8 cellular contexts compared by ENCODE assay signal in the genomic region with DNA sequence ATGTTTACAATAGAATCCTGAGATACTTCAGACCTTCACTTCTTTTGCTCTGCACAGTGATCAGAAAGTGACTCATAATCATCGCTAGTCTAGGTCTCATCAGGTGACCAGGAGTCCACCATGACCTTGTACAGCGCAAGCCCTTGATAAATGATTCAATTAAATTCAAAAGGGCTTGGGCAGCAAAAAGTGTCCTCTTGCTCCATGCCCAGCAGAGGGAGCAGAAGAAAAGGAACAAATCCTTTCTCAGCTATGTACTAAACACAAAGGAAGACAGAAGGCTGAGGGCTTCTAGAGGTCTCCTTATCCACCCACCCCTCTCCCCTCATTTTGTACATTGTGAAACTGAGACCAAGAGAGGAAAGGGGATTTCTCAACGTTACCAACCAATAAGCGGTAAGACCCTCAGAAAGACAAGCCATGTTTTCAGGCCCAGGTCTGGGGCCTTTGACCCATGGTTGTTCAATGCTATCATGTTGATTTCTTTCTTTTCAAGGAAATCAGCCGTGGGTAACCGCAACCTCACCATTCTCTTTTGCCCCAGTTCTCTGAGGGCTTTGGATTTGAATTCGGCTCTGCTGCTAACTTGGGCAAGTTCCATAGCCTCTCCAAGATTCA.
A peak's percentile ranks its signal among the peaks of the same experiment; 100 is the strongest.
DNase-seq lines count a peak whose midpoint lies in the region; ATAC-seq and TF ChIP-seq lines count a peak whose summit lies in the region.

No MANE protein-coding gene starts in this region.

- H3K9me3 ChIP-seq in OCI-LY7 (ENCODE audit: low read length) (no peaks in the 10 kb centered on the region), esophagus muscularis mucosa (no peaks in the 10 kb centered on the region), prostate gland (no peaks in the 10 kb centered on the region)

- TF ChIP-seq POLR2A in esophagus muscularis mucosa (IDR thresholded peaks at IDR 0.05; ENCODE audit: low read depth): no peak
- TF ChIP-seq POLR2A in prostate gland (IDR thresholded peaks at IDR 0.05): no peak

- no TSS peak for BruUV-seq in OCI-LY7 (replicated peaks; lab: Mats Ljungman, UMichigan)

- intact Hi-C loops in OCI-LY7 (cut with micrococcal nuclease; ENCODE audit: unreplicated experiment) (loop anchor here (5.0 kb wide), 1 partner anchor 549 kb away; no protein-coding TSS in a partner anchor), esophagus muscularis mucosa (cut with DNase I) (no loop called here), prostate gland (cut with DNase I) (no loop called here)

- H3K27me3 ChIP-seq in esophagus muscularis mucosa (no peaks in the 10 kb centered on the region), prostate gland (replicated peaks; ENCODE audit: insufficient read depth) (no peaks in the 10 kb centered on the region)

- WGBS in esophagus muscularis mucosa: 82% methylated on average over 7 of the region's 7 CpGs
- WGBS in prostate gland: 80% methylated on average over 7 of the region's 7 CpGs

- TF ChIP-seq CTCF in OCI-LY7 (conservative IDR thresholded peaks at IDR 0.05; ENCODE audit: low read length) (peak; percentile 46), esophagus muscularis mucosa (IDR thresholded peaks at IDR 0.05) (peak; percentile 40 to 57 (median 44)), prostate gland (IDR thresholded peaks at IDR 0.05) (peak in 3 of 4 experiments; percentile 23 to 59 (median 49))

- no peaks in the 10 kb centered on the region for H3K4me1 Mint-ChIP-seq in stimulated activated naive CD8-positive, alpha-beta T cell treated with anti-CD3 and anti-CD28 coated beads, Interleukin-15, amount 100 ng/mL, for 72 hours
- no peaks in the 10 kb centered on the region for H3K4me1 Mint-ChIP-seq in stimulated activated memory B cell treated with anti-CD40 and anti-IgM and Interleukin-4, amounts not matched to agents 10 μg/mL and 1 μg/mL and 100 μg/mL, for 72 hours

- no peak overlapping the region for H3K4me3 Mint-ChIP-seq in stimulated activated naive CD8-positive, alpha-beta T cell treated with anti-CD3 and anti-CD28 coated beads, Interleukin-15, amount 100 ng/mL, for 72 hours
- H3K4me3 Mint-ChIP-seq in stimulated activated memory B cell treated with anti-CD40 and anti-IgM and Interleukin-4, amounts not matched to agents 10 μg/mL and 1 μg/mL and 100 μg/mL, for 72 hours: no peak overlapping the region

- H2AFZ ChIP-seq in OCI-LY7 (ENCODE audit: low read length): no peak overlapping the region

- H3K36me3 Mint-ChIP-seq in stimulated activated memory B cell treated with anti-CD40 and anti-IgM and Interleukin-4, amounts not matched to agents 10 μg/mL and 1 μg/mL and 100 μg/mL, for 72 hours: no peaks in the 10 kb centered on the region

- no peaks in the 10 kb centered on the region for H3K79me2 ChIP-seq in OCI-LY7 (ENCODE audit: insufficient read depth, low read depth, low read length)

- no peaks in the 10 kb centered on the region for H3K4me1 ChIP-seq in OCI-LY7 (ENCODE audit: insufficient read depth, low read length, poor library complexity, severe bottlenecking)
- peaks cover 0 to 3% (median 0%) of the 10 kb centered on the region in 4 donors for H3K4me1 ChIP-seq in esophagus muscularis mucosa
- H3K4me1 ChIP-seq in prostate gland (replicated peaks): no peaks in the 10 kb centered on the region

- no peaks in the 10 kb centered on the region for H3K27me3 Mint-ChIP-seq in stimulated activated naive CD8-positive, alpha-beta T cell treated with anti-CD3 and anti-CD28 coated beads, Interleukin-15, amount 100 ng/mL, for 72 hours
- no peaks in the 10 kb centered on the region for H3K27me3 Mint-ChIP-seq in stimulated activated memory B cell treated with anti-CD40 and anti-IgM and Interleukin-4, amounts not matched to agents 10 μg/mL and 1 μg/mL and 100 μg/mL, for 72 hours

- no peaks in the 10 kb centered on the region for H3K9me2 ChIP-seq in OCI-LY7 (ENCODE audit: insufficient read depth, low read length)

- peak; percentile 37 for ATAC-seq in stimulated activated naive CD8-positive, alpha-beta T cell treated with anti-CD3 and anti-CD28 coated beads, Interleukin-15, amount 100 ng/mL, for 72 hours
- no peak for ATAC-seq in stimulated activated naive CD8-positive, alpha-beta T cell treated with anti-CD3 and anti-CD28 coated beads, Interleukin-15, Interleukin-2, amounts not matched to agents 100 U/mL and 50 U/mL, for 24 hours
- ATAC-seq in stimulated activated memory B cell treated with anti-CD40 and anti-IgM and Interleukin-4, amounts not matched to agents 10 μg/mL and 1 μg/mL and 100 μg/mL, for 72 hours: no peak

- no peaks in the 10 kb centered on the region for H3K36me3 ChIP-seq in OCI-LY7 (ENCODE audit: insufficient read depth, low read length)
- H3K36me3 ChIP-seq in esophagus muscularis mucosa: no peaks in the 10 kb centered on the region
- no peaks in the 10 kb centered on the region for H3K36me3 ChIP-seq in prostate gland

- no peak overlapping the region for H3K27ac Mint-ChIP-seq in stimulated activated naive CD8-positive, alpha-beta T cell treated with anti-CD3 and anti-CD28 coated beads, Interleukin-15, amount 100 ng/mL, for 72 hours
- no peak overlapping the region for H3K27ac Mint-ChIP-seq in stimulated activated memory B cell treated with anti-CD40 and anti-IgM and Interleukin-4, amounts not matched to agents 10 μg/mL and 1 μg/mL and 100 μg/mL, for 72 hours

- H4K20me1 ChIP-seq in OCI-LY7 (ENCODE audit: insufficient read depth, low read length): no peaks in the 10 kb centered on the region

- H3K4me3 ChIP-seq in OCI-LY7 (ENCODE audit: low read depth, low read length, poor library complexity, severe bottlenecking): no peak overlapping the region
- no peak overlapping the region for H3K4me3 ChIP-seq in esophagus muscularis mucosa
- H3K4me3 ChIP-seq in prostate gland: no peak overlapping the region

- CTCF ChIA-PET in OCI-LY7 (lab: Charles Lee; ENCODE audit: unreplicated experiment): no interaction called here

- no peak for DNase-seq in stimulated activated naive CD8-positive, alpha-beta T cell treated with anti-CD3 and anti-CD28 coated beads, Interleukin-15, amount 100 ng/mL, for 72 hours
- DNase-seq in stimulated activated naive CD8-positive, alpha-beta T cell treated with anti-CD3 and anti-CD28 coated beads, Interleukin-15, Interleukin-2, amounts not matched to agents 100 U/mL and 50 U/mL, for 24 hours: no peak
- DNase-seq in OCI-LY7 (ENCODE audit: low spot score) (peak; percentile 5), esophagus muscularis mucosa (ENCODE audit: extremely low spot score) (no peak), prostate gland (ENCODE audit: low spot score) (no peak), NCI-H146 treated with DMSO at 0.1 percent for 48 hours (lab: John Stamatoyannopoulos, UW; ENCODE audit: unreplicated experiment) (no peak), NK-92 (lab: John Stamatoyannopoulos, UW; ENCODE audit: unreplicated experiment) (no peak)

- no peak for TF ChIP-seq EP300 in esophagus muscularis mucosa (IDR thresholded peaks at IDR 0.05)

- H3K27ac ChIP-seq in OCI-LY7 (ENCODE audit: low read depth, low read length, poor library complexity, severe bottlenecking) (no peak overlapping the region), esophagus muscularis mucosa (replicated peaks in 1 of 4) (no peak overlapping the region), prostate gland (no peak overlapping the region)

- POLR2A ChIA-PET in OCI-LY7 (lab: Charles Lee): no interaction called here

- no peaks in the 10 kb centered on the region for H3K9me3 Mint-ChIP-seq in stimulated activated naive CD8-positive, alpha-beta T cell treated with anti-CD3 and anti-CD28 coated beads, Interleukin-15, amount 100 ng/mL, for 72 hours
- no peaks in the 10 kb centered on the region for H3K9me3 Mint-ChIP-seq in stimulated activated memory B cell treated with anti-CD40 and anti-IgM and Interleukin-4, amounts not matched to agents 10 μg/mL and 1 μg/mL and 100 μg/mL, for 72 hours

- no peak overlapping the region for H3K4me2 ChIP-seq in OCI-LY7 (ENCODE audit: low read length)
